Comparison of ENCODE assay signal across 10 cellular contexts in the genomic region with DNA sequence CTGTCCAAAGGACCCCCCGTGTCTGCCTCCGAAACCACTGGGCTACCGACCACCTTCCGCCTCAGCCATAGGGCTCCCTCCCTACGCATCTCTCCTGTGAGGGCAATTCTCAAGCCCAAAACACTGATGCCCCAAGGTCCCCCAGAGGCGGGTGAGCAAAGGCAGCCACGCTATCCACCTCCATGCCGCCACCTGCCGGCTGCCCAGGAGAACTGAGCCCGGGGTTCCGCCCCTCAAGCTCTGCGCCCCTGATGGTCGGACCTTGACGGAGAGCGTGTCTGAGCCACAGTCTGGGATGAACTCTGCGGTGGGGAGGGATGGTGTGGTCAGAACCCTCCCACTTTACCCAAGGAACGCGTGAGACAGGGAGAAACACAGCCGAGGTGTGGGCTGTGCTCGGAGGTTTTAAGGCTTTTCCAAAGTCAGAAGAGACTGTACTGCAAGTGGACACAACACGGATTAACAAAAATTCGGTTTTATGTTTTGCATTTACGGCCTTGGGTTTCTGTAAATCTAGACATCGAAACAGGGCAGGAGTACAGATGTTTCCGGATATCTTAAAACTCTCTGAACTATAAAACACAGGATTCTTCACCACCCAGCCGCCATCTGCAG.
A peak's percentile ranks its signal among the peaks of the same experiment; 100 is the strongest.
DNase-seq lines count a peak whose midpoint lies in the region; ATAC-seq and TF ChIP-seq lines count a peak whose summit lies in the region.
"Had no signal": no experiment of that assay in that cellular context is flagged by ENCODE, and none has a peak within 500 bp of the region (broad histone marks: within the 10 kb centered on the region; RNA-seq: fewer than 3 reads in every experiment).

No MANE protein-coding gene starts in this region.

- peaks cover under 1 to 1% of the 10 kb centered on the region in 2 donors for H3K9me3 Mint-ChIP-seq in stimulated activated naive CD8-positive, alpha-beta T cell treated with anti-CD3 and anti-CD28 coated beads, Interleukin-15, amount 100 ng/mL, for 72 hours

- DNase-seq in activated naive CD4-positive, alpha-beta T cell treated with anti-CD3 and anti-CD28 coated beads, Interleukin-2, amount 50 U/mL, for 16 hours, result peak; percentile 35
- no peak for DNase-seq in activated naive CD4-positive, alpha-beta T cell (lab: John Stamatoyannopoulos, UW)
- DNase-seq in T-helper 17 cell, result no peak
- DNase-seq in foreskin keratinocyte, result no peak
- peak; percentile 27 to 30 for DNase-seq in stimulated activated naive CD8-positive, alpha-beta T cell treated with anti-CD3 and anti-CD28 coated beads, Interleukin-15, amount 100 ng/mL, for 72 hours
- DNase-seq in A172 (ENCODE audit: low spot score), result no peak
- no peak for DNase-seq in effector CD8-positive, alpha-beta T cell (lab: John Stamatoyannopoulos, UW)
- DNase-seq in activated gamma-delta T cell treated with Interleukin-2 at 50 U/mL for 16 hours, result no peak
- DNase-seq: NCI-H1092 had no signal

- H3K4me1 Mint-ChIP-seq in T-helper 17 cell, result peaks cover 18% of the 10 kb centered on the region
- peaks cover 53% of the 10 kb centered on the region for H3K4me1 Mint-ChIP-seq in stimulated activated naive CD8-positive, alpha-beta T cell treated with anti-CD3 and anti-CD28 coated beads, Interleukin-15, amount 100 ng/mL, for 72 hours

- H3K27ac Mint-ChIP-seq in T-helper 17 cell, result peak overlapping the region; percentile 27
- no peak overlapping the region for H3K27ac Mint-ChIP-seq in stimulated activated naive CD8-positive, alpha-beta T cell treated with anti-CD3 and anti-CD28 coated beads, Interleukin-15, amount 100 ng/mL, for 72 hours

- H3K27me3 ChIP-seq in foreskin keratinocyte, result no peaks in the 10 kb centered on the region

- no peaks in the 10 kb centered on the region for H3K36me3 Mint-ChIP-seq in T-helper 17 cell (ENCODE audit: low read depth)

- no peaks in the 10 kb centered on the region for H3K9me3 ChIP-seq in T-helper 17 cell (ENCODE audit: control insufficient read depth, low read length, poor library complexity, severe bottlenecking)
- H3K9me3 ChIP-seq: HAP-1 had no signal

- no peaks in the 10 kb centered on the region for H3K27me3 Mint-ChIP-seq in T-helper 17 cell
- no peaks in the 10 kb centered on the region for H3K27me3 Mint-ChIP-seq in stimulated activated naive CD8-positive, alpha-beta T cell treated with anti-CD3 and anti-CD28 coated beads, Interleukin-15, amount 100 ng/mL, for 72 hours

- H3K4me1 ChIP-seq in foreskin keratinocyte, result no peaks in the 10 kb centered on the region

- H3K27ac ChIP-seq in foreskin keratinocyte, result no peak overlapping the region

- peak; percentile 60 for TF ChIP-seq CTCF in foreskin keratinocyte (conservative IDR thresholded peaks at IDR 0.05)

- no peak overlapping the region for H3K4me3 Mint-ChIP-seq in T-helper 17 cell
- H3K4me3 Mint-ChIP-seq in stimulated activated naive CD8-positive, alpha-beta T cell treated with anti-CD3 and anti-CD28 coated beads, Interleukin-15, amount 100 ng/mL, for 72 hours, result no peak overlapping the region

- peak; percentile 50 for ATAC-seq in T-helper 17 cell
- peak; percentile 77 for ATAC-seq in foreskin keratinocyte
- ATAC-seq in stimulated activated naive CD8-positive, alpha-beta T cell treated with anti-CD3 and anti-CD28 coated beads, Interleukin-15, amount 100 ng/mL, for 72 hours, result no peak

Comparison
In these comparisons a context has a peak if more than half of its experiments do, and no peak if none do; other contexts are left out.
1. DNase-seq: peak in activated naive CD4-positive, alpha-beta T cell treated with anti-CD3 and anti-CD28 coated beads, Interleukin-2, amount 50 U/mL, for 16 hours (single experiment) and stimulated activated naive CD8-positive, alpha-beta T cell treated with anti-CD3 and anti-CD28 coated beads, Interleukin-15, amount 100 ng/mL, for 72 hours (2 of 2); none in activated naive CD4-positive, alpha-beta T cell (0 of 4), T-helper 17 cell (0 of 3), foreskin keratinocyte (0 of 2), A172 (single experiment), effector CD8-positive, alpha-beta T cell (single experiment) and activated gamma-delta T cell treated with Interleukin-2 at 50 U/mL for 16 hours (single experiment).